ENCODE assay signal across 32 cellular contexts in genomic region chr5:144820285-144820684, GRCh38.
"Had no signal": no experiment of that assay in that cellular context is flagged by ENCODE, and none has a peak within 500 bp of the region (broad histone marks: within the 10 kb centered on the region; RNA-seq: fewer than 3 reads in every experiment).

No MANE protein-coding gene starts in this region.

- H3K4me3 ChIP-seq: adrenal gland, body of pancreas, breast epithelium had no signal

- H3K27ac ChIP-seq: adrenal gland, body of pancreas, brain microvascular endothelial cell, breast epithelium, VCaP had no signal

- DNase-seq: activated B cell treated with CpG ODN at 0.5 μM for 24 hours; activated CD4-positive, alpha-beta memory T cell treated with anti-CD3 and anti-CD28 coated beads for 36 hours; activated CD4-positive, alpha-beta T cell treated with anti-CD3 and anti-CD28 coated beads for 4 hours; activated CD4-positive, alpha-beta T cell treated with anti-CD3 and anti-CD28 coated beads, Interleukin-2, amount 10 ng/mL, durations not matched to agents 24 days and 14 days; activated CD4-positive, alpha-beta T cell treated with anti-CD3 and anti-CD28 coated beads, Interleukin-2, amount 50 U/mL, for 1 hour; activated CD4-positive, alpha-beta T cell treated with anti-CD3 and anti-CD28 coated beads, Interleukin-2, amount 50 U/mL, for 4 hours; activated CD4-positive, CD25-positive, alpha-beta regulatory T cell treated with anti-CD3 and anti-CD28 coated beads, Interleukin-2, amount 50 U/mL, for 72 hours; activated CD8-positive, alpha-beta memory T cell treated with anti-CD3 and anti-CD28 coated beads, Interleukin-2, amount 50 U/mL, for 4 hours; activated CD8-positive, alpha-beta T cell treated with anti-CD3 and anti-CD28 coated beads for 36 hours; activated effector memory CD4-positive, alpha-beta T cell treated with anti-CD3 and anti-CD28 coated beads, Interleukin-2, amount 50 U/mL, for 16 hours; activated gamma-delta T cell treated with Interleukin-2 at 50 U/mL for 16 hours; activated naive CD4-positive, alpha-beta T cell; activated naive CD4-positive, alpha-beta T cell treated with anti-CD3 and anti-CD28 coated beads for 36 hours; activated naive CD4-positive, alpha-beta T cell treated with anti-CD3 and anti-CD28 coated beads, Interleukin-2, amount 50 U/mL, for 16 hours; activated naive CD8-positive, alpha-beta T cell treated with anti-CD3 and anti-CD28 coated beads for 36 hours; activated T-cell treated with anti-CD3 and anti-CD28 coated beads for 4 hours; activated T-cell treated with anti-CD3 and anti-CD28 coated beads, Interleukin-2, amount 50 U/mL, for 1 hour; activated T-cell treated with anti-CD3 and anti-CD28 coated beads, Interleukin-2, amount 50 U/mL, for 4 hours; activated T-cell treated with anti-CD3 and anti-CD28 coated beads, Interleukin-2, amount 50 U/mL, for 72 hours; adrenal gland; amniotic stem cell; aorta; body of pancreas; brain microvascular endothelial cell; central memory CD4-positive, alpha-beta T cell; T-helper 1 cell; T-helper 2 cell; T-helper 9 cell had no signal

- H3K27me3 ChIP-seq: adrenal gland, body of pancreas, brain microvascular endothelial cell, breast epithelium had no signal

- H3K4me1 ChIP-seq: adrenal gland, body of pancreas, breast epithelium had no signal

- H3K36me3 ChIP-seq: adrenal gland, brain microvascular endothelial cell, breast epithelium had no signal

- ATAC-seq: activated CD8-positive, alpha-beta T cell treated with anti-CD3 and anti-CD28 coated beads for 36 hours; activated naive CD4-positive, alpha-beta T cell treated with anti-CD3 and anti-CD28 coated beads, Interleukin-2, amount 50 U/mL, for 72 hours; activated T-cell treated with anti-CD3 and anti-CD28 coated beads, Interleukin-2, amount 50 U/mL, for 4 hours; activated T-cell treated with anti-CD3 and anti-CD28 coated beads, Interleukin-2, amount 50 U/mL, for 72 hours; activated T-helper 17 cell treated with anti-CD3 and anti-CD28 coated beads, Interleukin-2, amount 50 U/mL, for 72 hours; body of pancreas had no signal

- H3K9me3 ChIP-seq: adrenal gland, body of pancreas, breast epithelium had no signal
